ENCODE assay signal across 8 cellular contexts in genomic region chr7:35519971-35520809, GRCh38.
DNase-seq lines count a peak whose midpoint lies in the region; FAIRE-seq and TF ChIP-seq lines count a peak whose summit lies in the region.

No MANE protein-coding gene starts in this region.

- TF ChIP-seq POLR2A in H54 (IDR thresholded peaks at IDR 0.05; ENCODE audit: low read depth, low read length) = no peak

- H3K27me3 Mint-ChIP-seq in glutamatergic neuron (ENCODE audit: unreplicated experiment) = peaks cover 2% of the 10 kb centered on the region
- peaks cover 50% of the 10 kb centered on the region for H3K27me3 Mint-ChIP-seq in progenitor cell of endocrine pancreas

- no peaks in the 10 kb centered on the region for H3K36me3 ChIP-seq in GM06990 (ENCODE audit: control insufficient read depth, insufficient read depth, low read length)

- peak; percentile 77 for FAIRE-seq in H54 (lab: Jason Lieb, UNC)

- H3K4me3 Mint-ChIP-seq in glutamatergic neuron (ENCODE audit: unreplicated experiment) (no peak overlapping the region), progenitor cell of endocrine pancreas (ENCODE audit: low read depth) (no peak overlapping the region)

- no peaks in the 10 kb centered on the region for H3K9me3 Mint-ChIP-seq in glutamatergic neuron (ENCODE audit: unreplicated experiment)
- no peaks in the 10 kb centered on the region for H3K9me3 Mint-ChIP-seq in progenitor cell of endocrine pancreas (ENCODE audit: low read depth)

- no peaks in the 10 kb centered on the region for H3K27me3 ChIP-seq in GM06990 (replicated peaks; ENCODE audit: control insufficient read depth, insufficient read depth, low read length)

- no peaks in the 10 kb centered on the region for H3K36me3 Mint-ChIP-seq in glutamatergic neuron (ENCODE audit: unreplicated experiment)
- H3K36me3 Mint-ChIP-seq in progenitor cell of endocrine pancreas (ENCODE audit: insufficient read depth) = no peaks in the 10 kb centered on the region

- DNase-seq in GM06990 (ENCODE audit: extremely low read depth, insufficient read length) = no peak
- DNase-seq in H54 (ENCODE audit: insufficient read length, low spot score) = peak; percentile 88
- DNase-seq in LoVo (ENCODE audit: low spot score) = peak; percentile 79
- DNase-seq in RPMI8226 = peak; percentile 83
- peak; percentile 30 for DNase-seq in activated naive CD4-positive, alpha-beta T cell treated with anti-CD3 and anti-CD28 coated beads, Interleukin-2, amount 50 U/mL, for 16 hours
- DNase-seq in glutamatergic neuron = peak; percentile 68
- peak; percentile 55 for DNase-seq in progenitor cell of endocrine pancreas (ENCODE audit: low spot score, unreplicated experiment)
- DNase-seq in cortex of kidney (lab: John Stamatoyannopoulos, UW) = no peak

- no peak overlapping the region for H3K27ac Mint-ChIP-seq in glutamatergic neuron (ENCODE audit: unreplicated experiment)
- no peak overlapping the region for H3K27ac Mint-ChIP-seq in progenitor cell of endocrine pancreas

- peak; percentile 89 for TF ChIP-seq CTCF in GM06990 (IDR thresholded peaks at IDR 0.05; ENCODE audit: insufficient read depth, low read length, poor library complexity, severe bottlenecking)
- TF ChIP-seq CTCF in glutamatergic neuron (IDR thresholded peaks at IDR 0.05; ENCODE audit: partially characterized antibody, unreplicated experiment) = peak; percentile 91
- TF ChIP-seq CTCF in progenitor cell of endocrine pancreas (IDR thresholded peaks at IDR 0.05; ENCODE audit: unreplicated experiment) = peak; percentile 90

- H3K4me1 Mint-ChIP-seq in glutamatergic neuron (ENCODE audit: low read depth, unreplicated experiment) = no peaks in the 10 kb centered on the region
- H3K4me1 Mint-ChIP-seq in progenitor cell of endocrine pancreas (ENCODE audit: low read depth) = no peaks in the 10 kb centered on the region

- no peak overlapping the region for H3K4me3 ChIP-seq in GM06990 (replicated peaks; ENCODE audit: low read depth, low read length)

Comparison
In these comparisons a context has a peak if more than half of its experiments do, and no peak if none do; other contexts are left out.
1. DNase-seq: peak in H54 (single experiment), LoVo (single experiment), RPMI8226 (single experiment), activated naive CD4-positive, alpha-beta T cell treated with anti-CD3 and anti-CD28 coated beads, Interleukin-2, amount 50 U/mL, for 16 hours (single experiment), glutamatergic neuron (single experiment) and progenitor cell of endocrine pancreas (single experiment); none in GM06990 (single experiment) and cortex of kidney (single experiment).
2. Peak in every context shown above with its lines, with median percentiles within 50 percentile points of each other: CTCF ChIP-seq.